8 cellular contexts compared by ENCODE assay signal in genomic region chr1:93346472-93346991, GRCh38. TPM values are rescaled to one million over a fixed set of nuclear protein-coding genes. Genes with fewer than 3 reads are reported as not detected.
A peak's percentile ranks its signal among the peaks of the same experiment; 100 is the strongest.
DNase-seq lines count a peak whose midpoint lies in the region; ATAC-seq lines count a peak whose summit lies in the region.

No MANE protein-coding gene starts in this region.

- H3K9me3 ChIP-seq in HUES6 (ENCODE audit: control insufficient read depth, insufficient read depth, low read depth, low read length) = no peaks in the 10 kb centered on the region

- H3K9ac ChIP-seq in HUES6 (ENCODE audit: low read length) = peak overlapping the region; percentile 97

- H3K9me3 Mint-ChIP-seq in T-helper 2 cell treated with Interferon-gamma antibody and Interleukin-4, amounts not matched to agents 5 μg/mL and 100 μg/mL, for 36 hours = no peaks in the 10 kb centered on the region

- no peaks in the 10 kb centered on the region for H3K27me3 Mint-ChIP-seq in T-helper 2 cell treated with Interferon-gamma antibody and Interleukin-4, amounts not matched to agents 5 μg/mL and 100 μg/mL, for 36 hours (ENCODE audit: low read depth)

- ATAC-seq in GM21423 (IDR thresholded peaks at IDR 0.05; ENCODE audit: unreplicated experiment) = peak; percentile 24

- DNase-seq in G401 (ENCODE audit: low spot score) (peak; percentile 46), left kidney (ENCODE audit: low read depth, low spot score) (peak; percentile 53), NCI-H1048 (lab: John Stamatoyannopoulos, UW) (no peak)
- peak; percentile 36 for DNase-seq in T-helper 2 cell treated with Interferon-gamma antibody and Interleukin-4, amounts not matched to agents 5 μg/mL and 100 μg/mL, for 36 hours (ENCODE audit: low spot score)
- peak; percentile 41 for DNase-seq in central memory CD4-positive, alpha-beta T cell
- peak; percentile 56 for DNase-seq in stimulated activated CD8-positive, alpha-beta memory T cell treated with anti-CD3 and anti-CD28 coated beads, Interleukin-4, amount 100 ng/mL, for 48 hours

- in situ Hi-C loops in G401 (cut with HindIII; ENCODE audit: low sequenced_read_pairs) = no loop called here

- peaks cover 16% of the 10 kb centered on the region for H3K4me1 ChIP-seq in HUES6 (ENCODE audit: control insufficient read depth, insufficient read depth, low read length)

- peaks cover 5% of the 10 kb centered on the region; the same call in 1 of the 2 replicates for H3K36me3 ChIP-seq in HUES6 (ENCODE audit: control insufficient read depth, insufficient read depth, low read length)

- peaks cover 32% of the 10 kb centered on the region for H3K36me3 Mint-ChIP-seq in T-helper 2 cell treated with Interferon-gamma antibody and Interleukin-4, amounts not matched to agents 5 μg/mL and 100 μg/mL, for 36 hours (ENCODE audit: low read depth)

- peak overlapping the region; percentile 99 for H3K4me3 Mint-ChIP-seq in T-helper 2 cell treated with Interferon-gamma antibody and Interleukin-4, amounts not matched to agents 5 μg/mL and 100 μg/mL, for 36 hours

- peak overlapping the region; percentile 93 for H3K4me3 ChIP-seq in HUES6 (ENCODE audit: low read depth, low read length)

- H3K27ac Mint-ChIP-seq in T-helper 2 cell treated with Interferon-gamma antibody and Interleukin-4, amounts not matched to agents 5 μg/mL and 100 μg/mL, for 36 hours = peak overlapping the region; percentile 98

- H3K27me3 ChIP-seq in HUES6 (ENCODE audit: control insufficient read depth, insufficient read depth, low read length) = no peaks in the 10 kb centered on the region

- H3K27ac ChIP-seq in HUES6 (ENCODE audit: low read depth, low read length) = peak overlapping the region; percentile 95

- H3K4me1 Mint-ChIP-seq in T-helper 2 cell treated with Interferon-gamma antibody and Interleukin-4, amounts not matched to agents 5 μg/mL and 100 μg/mL, for 36 hours (ENCODE audit: low read depth) = peaks cover 16% of the 10 kb centered on the region

RNA-seq across cellular contexts. Expression of gene DR1, which starts 0.8 kb away (rescaled TPM):
- 53.4 and 68.5 TPM in 2 replicates for total RNA-seq in G401 (2014; rRNA removed; shearing (Covaris generic))
